In the genomic region with DNA sequence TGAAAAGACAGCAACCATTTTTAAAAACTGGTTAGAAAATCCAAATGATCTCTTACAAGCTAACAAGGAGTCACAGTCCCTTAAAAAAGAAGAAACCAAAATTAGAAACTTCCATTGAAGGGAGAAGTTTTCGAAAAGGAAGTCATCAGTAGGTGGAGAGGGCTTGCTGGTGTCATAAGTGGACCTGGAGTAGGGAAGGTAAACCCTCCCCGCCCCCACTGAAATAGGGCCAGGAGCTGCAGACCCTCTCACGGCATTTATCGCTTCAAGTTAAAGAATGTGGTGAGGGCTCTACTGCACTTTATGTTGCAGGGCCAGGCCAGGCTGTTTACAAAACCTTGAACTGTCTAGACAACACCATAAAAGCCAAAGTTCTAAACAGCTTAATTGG, we compare ENCODE assay signal across 2 cellular contexts.
TF ChIP-seq lines count a peak whose summit lies in the region.

No MANE protein-coding gene starts in this region.

TF ChIP-seq in GM23338, 12 proteins besides CTCF, POLR2A, EP300 and RAD21:
- TF ChIP-seq, protein P1, sequence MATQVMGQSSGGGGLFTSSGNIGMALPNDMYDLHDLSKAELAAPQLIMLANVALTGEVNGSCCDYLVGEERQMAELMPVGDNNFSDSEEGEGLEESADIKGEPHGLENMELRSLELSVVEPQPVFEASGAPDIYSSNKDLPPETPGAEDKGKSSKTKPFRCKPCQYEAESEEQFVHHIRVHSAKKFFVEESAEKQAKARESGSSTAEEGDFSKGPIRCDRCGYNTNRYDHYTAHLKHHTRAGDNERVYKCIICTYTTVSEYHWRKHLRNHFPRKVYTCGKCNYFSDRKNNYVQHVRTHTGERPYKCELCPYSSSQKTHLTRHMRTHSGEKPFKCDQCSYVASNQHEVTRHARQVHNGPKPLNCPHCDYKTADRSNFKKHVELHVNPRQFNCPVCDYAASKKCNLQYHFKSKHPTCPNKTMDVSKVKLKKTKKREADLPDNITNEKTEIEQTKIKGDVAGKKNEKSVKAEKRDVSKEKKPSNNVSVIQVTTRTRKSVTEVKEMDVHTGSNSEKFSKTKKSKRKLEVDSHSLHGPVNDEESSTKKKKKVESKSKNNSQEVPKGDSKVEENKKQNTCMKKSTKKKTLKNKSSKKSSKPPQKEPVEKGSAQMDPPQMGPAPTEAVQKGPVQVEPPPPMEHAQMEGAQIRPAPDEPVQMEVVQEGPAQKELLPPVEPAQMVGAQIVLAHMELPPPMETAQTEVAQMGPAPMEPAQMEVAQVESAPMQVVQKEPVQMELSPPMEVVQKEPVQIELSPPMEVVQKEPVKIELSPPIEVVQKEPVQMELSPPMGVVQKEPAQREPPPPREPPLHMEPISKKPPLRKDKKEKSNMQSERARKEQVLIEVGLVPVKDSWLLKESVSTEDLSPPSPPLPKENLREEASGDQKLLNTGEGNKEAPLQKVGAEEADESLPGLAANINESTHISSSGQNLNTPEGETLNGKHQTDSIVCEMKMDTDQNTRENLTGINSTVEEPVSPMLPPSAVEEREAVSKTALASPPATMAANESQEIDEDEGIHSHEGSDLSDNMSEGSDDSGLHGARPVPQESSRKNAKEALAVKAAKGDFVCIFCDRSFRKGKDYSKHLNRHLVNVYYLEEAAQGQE (IDR thresholded peaks at IDR 0.05; ENCODE audit: unreplicated experiment): no peak
- TF ChIP-seq EZH2 (IDR thresholded peaks at IDR 0.05; ENCODE audit: low read depth, unreplicated experiment): peak; percentile 60

TF ChIP-seq in HEK293T, 16 proteins besides CTCF, POLR2A, EP300 and RAD21 (continued from another document):
- TF ChIP-seq CTBP1 (IDR thresholded peaks at IDR 0.05; ENCODE audit: borderline replicate concordance) (no peak), LEF1 (IDR thresholded peaks at IDR 0.05; ENCODE audit: borderline replicate concordance) (no peak), HDGF (IDR thresholded peaks at IDR 0.05; ENCODE audit: borderline replicate concordance) (no peak)
TF ChIP-seq in HEK293T: peak in this region for 0.
